Comparison of ENCODE assay signal across 10 cellular contexts in the genomic region with DNA sequence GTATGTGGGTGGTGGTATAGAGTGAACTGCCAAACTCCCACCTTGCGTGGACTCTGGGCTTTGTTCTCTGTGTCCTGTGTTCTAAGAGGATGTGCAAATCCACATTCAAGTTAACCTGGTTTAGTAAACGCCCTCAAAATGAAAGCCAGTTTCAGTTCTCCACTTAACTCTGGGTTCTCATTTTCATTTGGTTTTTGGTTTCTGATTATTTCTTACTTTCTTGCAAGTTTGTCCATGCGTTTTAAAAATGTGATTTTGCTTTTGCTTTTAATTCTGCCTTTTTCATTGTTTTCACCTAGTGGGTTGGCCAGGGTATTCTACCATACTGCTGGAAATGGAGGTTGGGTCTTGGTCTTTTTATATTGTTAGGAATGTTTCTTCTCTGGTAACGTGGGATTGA. TPM values are rescaled to one million over a fixed set of nuclear protein-coding genes. Genes with fewer than 3 reads are reported as not detected.
DNase-seq lines count a peak whose midpoint lies in the region; ATAC-seq and TF ChIP-seq lines count a peak whose summit lies in the region.
"Had no signal": no experiment of that assay in that cellular context is flagged by ENCODE, and none has a peak within 500 bp of the region (broad histone marks: within the 10 kb centered on the region; RNA-seq: fewer than 3 reads in every experiment).

No MANE protein-coding gene starts in this region.

- peak overlapping the region; percentile 24 for H3K27ac Mint-ChIP-seq in activated T-helper 1 cell treated with anti-CD3 and anti-CD28 coated beads, Interleukin-12 subunit alpha, Interleukin-12 subunit beta, Interleukin-2, Interleukin-4 antibody, amounts not matched to agents 30 ng/mL and 10 ng/mL and 1 ng/mL, durations not matched to agents 14 hours and 24 hours and 36 hours

- H3K9me3 Mint-ChIP-seq in activated T-helper 1 cell treated with anti-CD3 and anti-CD28 coated beads, Interleukin-12 subunit alpha, Interleukin-12 subunit beta, Interleukin-2, Interleukin-4 antibody, amounts not matched to agents 30 ng/mL and 10 ng/mL and 1 ng/mL, durations not matched to agents 14 hours and 24 hours and 36 hours, result peaks cover 29% of the 10 kb centered on the region

- no peak overlapping the region for H3K27ac ChIP-seq in esophagus squamous epithelium

- H3K4me1 Mint-ChIP-seq in activated T-helper 1 cell treated with anti-CD3 and anti-CD28 coated beads, Interleukin-12 subunit alpha, Interleukin-12 subunit beta, Interleukin-2, Interleukin-4 antibody, amounts not matched to agents 30 ng/mL and 10 ng/mL and 1 ng/mL, durations not matched to agents 14 hours and 24 hours and 36 hours (ENCODE audit: low read depth), result peaks cover 55% of the 10 kb centered on the region

- H3K9me3 ChIP-seq in esophagus squamous epithelium, result peaks cover 0 to 9% (median 0%) of the 10 kb centered on the region in 3 donors

- no peak for TF ChIP-seq POLR2A in esophagus squamous epithelium (IDR thresholded peaks at IDR 0.05)

- no peaks in the 10 kb centered on the region for H3K4me1 ChIP-seq in esophagus squamous epithelium

- no peak overlapping the region for H3K4me3 ChIP-seq in esophagus squamous epithelium

- TF ChIP-seq CTCF in esophagus squamous epithelium (IDR thresholded peaks at IDR 0.05), result no peak

- no peaks in the 10 kb centered on the region for H3K27me3 ChIP-seq in esophagus squamous epithelium

- peak overlapping the region; percentile 12 for H3K4me3 Mint-ChIP-seq in activated T-helper 1 cell treated with anti-CD3 and anti-CD28 coated beads, Interleukin-12 subunit alpha, Interleukin-12 subunit beta, Interleukin-2, Interleukin-4 antibody, amounts not matched to agents 30 ng/mL and 10 ng/mL and 1 ng/mL, durations not matched to agents 14 hours and 24 hours and 36 hours

- H3K36me3 Mint-ChIP-seq in activated T-helper 1 cell treated with anti-CD3 and anti-CD28 coated beads, Interleukin-12 subunit alpha, Interleukin-12 subunit beta, Interleukin-2, Interleukin-4 antibody, amounts not matched to agents 30 ng/mL and 10 ng/mL and 1 ng/mL, durations not matched to agents 14 hours and 24 hours and 36 hours (ENCODE audit: low read depth), result peaks cover 35% of the 10 kb centered on the region

- no peak for DNase-seq in activated T-helper 1 cell treated with anti-CD3 and anti-CD28 coated beads, Interleukin-12 subunit alpha, Interleukin-12 subunit beta, Interleukin-2, Interleukin-4 antibody, amounts not matched to agents 30 ng/mL and 10 ng/mL and 1 ng/mL, durations not matched to agents 14 hours and 24 hours and 36 hours (ENCODE audit: low spot score)
- DNase-seq in esophagus squamous epithelium (lab: John Stamatoyannopoulos, UW) (no peak), NK-92 (lab: John Stamatoyannopoulos, UW; ENCODE audit: unreplicated experiment) (no peak), LoVo (ENCODE audit: low spot score) (no peak)
- no peak for DNase-seq in activated effector memory CD4-positive, alpha-beta T cell treated with Interleukin-2 at 50 U/mL for 16 hours
- DNase-seq: foreskin fibroblast; stimulated activated CD4-positive, alpha-beta T cell treated with anti-CD3 and anti-CD28 coated beads, Interleukin-2, amount 100 ng/mL, for 24 hours had no signal

- WGBS in esophagus squamous epithelium, 2 donors, result 70 to 89% methylated on average over 4 of the region's 4 CpGs

- ATAC-seq in GM18520 (IDR thresholded peaks at IDR 0.05; ENCODE audit: unreplicated experiment) (peak; percentile 80), GM21360 (IDR thresholded peaks at IDR 0.05; ENCODE audit: unreplicated experiment) (peak; percentile 90), HG03095 (IDR thresholded peaks at IDR 0.05; ENCODE audit: unreplicated experiment) (peak; percentile 95)

- H3K36me3 ChIP-seq in esophagus squamous epithelium, result no peaks in the 10 kb centered on the region

- intact Hi-C loops in activated T-helper 1 cell treated with anti-CD3 and anti-CD28 coated beads, Interleukin-12 subunit alpha, Interleukin-12 subunit beta, Interleukin-2, Interleukin-4 antibody, amounts not matched to agents 30 ng/mL and 10 ng/mL and 1 ng/mL, durations not matched to agents 14 hours and 24 hours and 36 hours (cut with micrococcal nuclease), result loop anchor here (1.0 kb wide), 3 partner anchors 9 to 30 kb away; no protein-coding TSS in a partner anchor
- intact Hi-C loops in esophagus squamous epithelium (cut with DNase I), result no loop called here

- H3K27me3 Mint-ChIP-seq in activated T-helper 1 cell treated with anti-CD3 and anti-CD28 coated beads, Interleukin-12 subunit alpha, Interleukin-12 subunit beta, Interleukin-2, Interleukin-4 antibody, amounts not matched to agents 30 ng/mL and 10 ng/mL and 1 ng/mL, durations not matched to agents 14 hours and 24 hours and 36 hours (ENCODE audit: insufficient read depth), result no peaks in the 10 kb centered on the region

RNA-seq across cellular contexts. Expression of a gene that starts 38.2 kb away (rescaled TPM):
- 51.1 and 55.6 TPM in 2 replicates for total RNA-seq in activated T-helper 1 cell treated with anti-CD3 and anti-CD28 coated beads, Interleukin-12 subunit alpha, Interleukin-12 subunit beta, Interleukin-2, Interleukin-4 antibody, amounts not matched to agents 30 ng/mL and 10 ng/mL and 1 ng/mL, durations not matched to agents 14 hours and 24 hours and 36 hours
- 10 to 100 TPM in 1 of 4 donors, 1 to 10 TPM in 3; 3.6 to 47.2 (median 9.0) TPM for total RNA-seq in esophagus squamous epithelium
